4 cellular contexts compared by ENCODE assay signal in the genomic region with DNA sequence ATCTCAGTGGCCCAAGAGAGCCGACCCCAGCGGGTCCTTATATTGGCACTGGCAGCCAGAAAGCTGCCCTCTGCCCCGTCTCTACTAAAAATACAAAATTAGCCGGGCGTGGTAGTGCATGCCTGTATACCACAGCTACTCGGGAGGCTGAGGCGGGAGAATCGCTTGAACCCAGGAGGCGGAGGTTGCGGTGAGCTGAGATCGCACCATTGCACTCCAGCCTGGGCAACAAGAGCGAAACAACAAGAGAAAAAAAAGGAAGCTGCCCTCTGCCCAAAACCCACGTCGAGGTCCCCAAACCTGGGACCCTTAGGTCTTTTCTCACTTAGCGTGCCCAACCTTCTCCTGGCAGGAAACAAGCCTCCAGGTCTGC. TPM values are rescaled to one million over a fixed set of nuclear protein-coding genes. Genes with fewer than 3 reads are reported as not detected.
DNase-seq lines count a peak whose midpoint lies in the region; ATAC-seq and TF ChIP-seq lines count a peak whose summit lies in the region.
"Not testable (repeated sequence)": the region's sequence is repeated elsewhere in the genome, so short reads cannot be mapped to it uniquely, and the experiment has no call there.
"Had no signal": no experiment of that assay in that cellular context is flagged by ENCODE, and none has a peak within 500 bp of the region (broad histone marks: within the 10 kb centered on the region; RNA-seq: fewer than 3 reads in every experiment).

No MANE protein-coding gene starts in this region.

- ATAC-seq in heart left ventricle = peak in 1 of 4 donors; percentile 8

- not testable (repeated sequence) for DNase-seq in heart left ventricle

- intact Hi-C loops in heart left ventricle (cut with DNase I) = loop anchor here in 3 of 10 donors (5.0 to 10.0 kb wide), 3 partner anchors 38 to 111 kb away; no protein-coding TSS in a partner anchor

- peak overlapping the region; percentile 78 to 94 (median 89) for H3K27ac ChIP-seq in heart left ventricle

- H3K27me3 ChIP-seq in heart left ventricle = not testable (repeated sequence)

- H3K36me3 ChIP-seq in heart left ventricle = peaks cover 0 to 43% (median 26%) of the 10 kb centered on the region in 9 donors

- WGBS in heart left ventricle, 4 donors = 50 to 57% (median 57%) methylated on average over 15 of the region's 15 CpGs

- peaks cover 3 to 26% (median 19%) of the 10 kb centered on the region in 12 donors for H3K4me1 ChIP-seq in heart left ventricle

- peak overlapping the region; percentile 88 for H3K4me3 ChIP-seq in GM08714 (ENCODE audit: low read length)
- peak overlapping the region; percentile 45 to 90 (median 80) for H3K4me3 ChIP-seq in heart left ventricle

- H3K9me3 ChIP-seq in heart left ventricle = not testable (repeated sequence)

- TF ChIP-seq POLR2A in heart left ventricle (IDR thresholded peaks at IDR 0.05) = not testable (repeated sequence)

- not testable (repeated sequence) for TF ChIP-seq CTCF in heart left ventricle (IDR thresholded peaks at IDR 0.05)

RNA-seq across cellular contexts. Expression of a gene that starts 0.9 kb away (rescaled TPM):
- total RNA-seq in heart left ventricle = 100 to 1,000 TPM; 174 to 349 (median 281) TPM
- 100 to 1,000 TPM; 123 to 274 TPM for polyA plus RNA-seq in heart left ventricle

RNA-seq across cellular contexts. Expression of a gene that starts 20.6 kb away (rescaled TPM):
- 10 to 100 TPM in 5 of 9 donors, 1 to 10 TPM in 4; 4.5 to 18.4 (median 12.1) TPM for total RNA-seq in heart left ventricle
- polyA plus RNA-seq in heart left ventricle = 10 to 100 TPM in 1 of 2 donors, 1 to 10 TPM in 1; 4.1 to 23.5 TPM
- total RNA-seq: lung microvascular endothelial cell, SK-MEL-5 had no signal

RNA-seq across cellular contexts. Expression of a gene that starts 24.0 kb away (rescaled TPM):
- 10 to 100 TPM in 6 of 9 donors, 1 to 10 TPM in 3; 7.4 to 18.3 (median 13.8) TPM for total RNA-seq in heart left ventricle
- 1 to 10 TPM; 5.4 to 7.0 TPM for polyA plus RNA-seq in heart left ventricle

RNA-seq across cellular contexts. Expression of a gene that starts 42.3 kb away (rescaled TPM):
- not detected for total RNA-seq in heart left ventricle
- not detected for polyA plus RNA-seq in heart left ventricle
- total RNA-seq: lung microvascular endothelial cell, SK-MEL-5 had no signal

RNA-seq across cellular contexts. Expression of a gene that starts 51.7 kb away (rescaled TPM):
- 1 to 10 TPM in 1 of 9 donors, not detected in 8; 1.4 TPM for total RNA-seq in heart left ventricle
- under 1 TPM in 1 of 2 donors, not detected in 1; 0.03 TPM for polyA plus RNA-seq in heart left ventricle
- total RNA-seq: lung microvascular endothelial cell, SK-MEL-5 had no signal
